23 cellular contexts compared by ENCODE assay signal in the genomic region with DNA sequence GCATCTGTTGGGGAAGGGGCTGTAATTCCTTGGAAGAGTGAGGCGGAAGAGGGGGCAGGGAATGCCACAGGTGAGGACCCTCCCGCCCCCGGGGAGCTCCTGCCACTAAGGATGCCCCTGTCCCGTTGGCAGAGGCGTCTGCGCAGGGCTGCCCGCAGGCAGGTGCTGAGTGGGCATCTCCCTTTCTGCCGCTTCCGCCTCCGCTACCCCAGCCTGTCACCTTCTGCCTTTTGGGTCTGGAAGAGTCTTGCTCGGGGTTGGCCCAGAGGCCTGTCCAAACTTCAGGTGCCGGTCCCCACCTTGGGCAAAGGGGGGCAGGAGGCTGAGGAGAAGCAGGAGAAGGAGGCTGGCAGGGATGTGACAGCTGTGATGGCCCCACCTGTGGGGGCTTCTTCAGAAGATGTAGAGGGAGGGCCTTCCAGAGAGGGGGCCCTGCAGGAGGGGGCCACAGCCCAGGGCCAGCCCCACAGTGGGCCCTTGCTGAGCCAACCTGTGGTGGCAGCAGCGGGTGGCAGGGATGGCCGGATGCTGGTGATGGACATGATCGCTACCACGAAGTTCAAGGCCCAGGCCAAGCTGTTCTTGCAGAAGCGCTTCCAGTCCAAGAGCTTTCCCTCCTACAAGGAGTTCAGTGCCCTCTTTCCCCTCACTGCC. TPM values are rescaled to one million over a fixed set of nuclear protein-coding genes. Genes with fewer than 3 reads are reported as not detected.
DNase-seq lines count a peak whose midpoint lies in the region; ATAC-seq, FAIRE-seq and TF ChIP-seq lines count a peak whose summit lies in the region.
"Had no signal": no experiment of that assay in that cellular context is flagged by ENCODE, and none has a peak within 500 bp of the region (broad histone marks: within the 10 kb centered on the region; RNA-seq: fewer than 3 reads in every experiment).

No MANE protein-coding gene starts in this region.

- H3K9me3 ChIP-seq in H9 (ENCODE audit: control insufficient read depth, low read depth, low read length) (no peaks in the 10 kb centered on the region), kidney (ENCODE audit: control insufficient read depth in 1 of 2, low read length in 2 of 2) (no peaks in the 10 kb centered on the region), spleen (no peaks in the 10 kb centered on the region), transverse colon (no peaks in the 10 kb centered on the region), osteoblast (ENCODE audit: low read depth, low read length) (no peaks in the 10 kb centered on the region)
- H3K9me3 ChIP-seq: Caco-2 had no signal

- no peak overlapping the region for H2BK5ac ChIP-seq in H9 (ENCODE audit: insufficient read length, low read length)

- H4K20me1 ChIP-seq in H9 (ENCODE audit: control insufficient read depth, insufficient read depth, insufficient read length), result no peaks in the 10 kb centered on the region
- H4K20me1 ChIP-seq in osteoblast (ENCODE audit: insufficient read depth, low read length), result no peaks in the 10 kb centered on the region

- no peak overlapping the region for H2BK120ac ChIP-seq in H9 (ENCODE audit: low read depth, low read length, poor library complexity, severe bottlenecking)

- no peak overlapping the region for H3T11ph ChIP-seq in H9 (ENCODE audit: low read length)

- TF ChIP-seq EP300 in transverse colon (IDR thresholded peaks at IDR 0.05; ENCODE audit: low read depth), result no peak

- H3K9ac ChIP-seq in H9 (ENCODE audit: extremely low read depth, insufficient read length, low read length), result no peak overlapping the region
- no peak overlapping the region for H3K9ac ChIP-seq in kidney (ENCODE audit: low read length in 2 of 2)
- H3K9ac ChIP-seq: GM23248 had no signal

- H3K79me1 ChIP-seq in H9 (ENCODE audit: insufficient read depth, low read depth, low read length, poor library complexity, severe bottlenecking), result peaks cover 3% of the 10 kb centered on the region

- TF ChIP-seq CTCF in H9 (conservative IDR thresholded peaks at IDR 0.05) (no peak), kidney (IDR thresholded peaks at IDR 0.05; ENCODE audit: borderline replicate concordance, extremely low read depth, insufficient read depth) (no peak), spleen (IDR thresholded peaks at IDR 0.05 in 8 of 11, conservative IDR thresholded peaks at IDR 0.05 in 3 of 11) (no peak), transverse colon (IDR thresholded peaks at IDR 0.05) (no peak), osteoblast (IDR thresholded peaks at IDR 0.05; ENCODE audit: extremely low read depth, low read depth, low read length) (no peak)

- no peak for ATAC-seq in left colon

- no peak overlapping the region for H2AK5ac ChIP-seq in H9 (ENCODE audit: insufficient read length, low read length)

- peaks cover 38 to 50% of the 10 kb centered on the region in 2 experiments for H3K4me1 Mint-ChIP-seq in H9

- H2AFZ ChIP-seq in H9 (ENCODE audit: low read length) (no peak overlapping the region), osteoblast (ENCODE audit: low read length) (no peak overlapping the region)
- H2AFZ ChIP-seq: GM23248 had no signal

- H3K27me3 Mint-ChIP-seq in H9 (ENCODE audit: low read depth), result no peaks in the 10 kb centered on the region

- intact Hi-C loops in kidney (cut with DNase I) (no loop called here), spleen (cut with DNase I; ENCODE audit: low total_unique reads) (no loop called here), transverse colon (cut with DNase I; ENCODE audit: low total_unique reads) (no loop called here), left colon (cut with DNase I, micrococcal nuclease) (no loop called here)

- no CpG with 5 or more reads among the region's 17 CpGs for WGBS in H9 (ENCODE audit: extremely low coverage, insufficient read length, low lambda C conversion rate)
- 84 to 91% (median 89%) methylated on average over 12 to 17 of the region's 17 CpGs for WGBS in spleen, 5 donors
- 83% methylated on average over 13 of the region's 17 CpGs; no CpG with 5 or more reads in 1 of the 2 donors for WGBS in transverse colon (ENCODE audit: low coverage in 1 of 2), 2 donors

- no peak overlapping the region for H2BK15ac ChIP-seq in H9 (ENCODE audit: low read depth, low read length)

- no peak for FAIRE-seq in kidney (lab: Jason Lieb, UNC)
- FAIRE-seq: A204.1, GM12892, GM18507 had no signal

- H3K4me3 ChIP-seq in kidney (ENCODE audit: low read length in 2 of 2) (no peak overlapping the region), spleen (no peak overlapping the region), transverse colon (no peak overlapping the region), osteoblast (ENCODE audit: insufficient read depth, low read length) (no peak overlapping the region)
- H3K4me3 ChIP-seq: GM23248 had no signal

- DNase-seq in H9 (no peak), kidney (peak; percentile 64), spleen (peak; percentile 68), transverse colon (no peak), left colon (no peak), osteoblast (ENCODE audit: insufficient read length, low spot score, missing footprints) (no peak)
- DNase-seq: ACHN; AML-193; Caco-2; CD4-positive, alpha-beta T cell; DMS153; DMS79; GDM1; GM23248; H7 had no signal

- H3K4me1 ChIP-seq in H9 (ENCODE audit: insufficient read depth, low read length) (peaks cover 3% of the 10 kb centered on the region; the same call in 1 of the 2 replicates), kidney (ENCODE audit: control insufficient read depth in 1 of 2, insufficient read depth in 1 of 2, low read depth in 1 of 2, low read length in 2 of 2) (no peaks in the 10 kb centered on the region), spleen (peaks cover 0 to 7% (median 4%) of the 10 kb centered on the region in 6 donors), transverse colon (no peaks in the 10 kb centered on the region), osteoblast (ENCODE audit: insufficient read depth, low read length) (no peaks in the 10 kb centered on the region)
- H3K4me1 ChIP-seq: Caco-2 had no signal

- H4K91ac ChIP-seq in H9 (ENCODE audit: insufficient read length, low read depth, low read length), result no peak overlapping the region

- H3K27me3 ChIP-seq in H9 (ENCODE audit: insufficient read depth, low read length) (no peaks in the 10 kb centered on the region), spleen (replicated peaks in 1 of 7) (peaks cover 0 to 10% (median 0%) of the 10 kb centered on the region in 7 donors), transverse colon (no peaks in the 10 kb centered on the region), osteoblast (ENCODE audit: insufficient read depth, low read length) (peaks cover 8% of the 10 kb centered on the region)

- no peak overlapping the region for H3K23ac ChIP-seq in H9 (ENCODE audit: insufficient read length, low read depth, low read length)

- no peak overlapping the region for H2BK20ac ChIP-seq in H9 (ENCODE audit: low read depth, low read length, poor library complexity, severe bottlenecking)

- no peak for TF ChIP-seq POLR2A in spleen (IDR thresholded peaks at IDR 0.05)
- TF ChIP-seq POLR2A in transverse colon (IDR thresholded peaks at IDR 0.05), result no peak

- H3K4ac ChIP-seq in H9 (ENCODE audit: low read depth, low read length), result no peak overlapping the region

- H3K14ac ChIP-seq in H9 (ENCODE audit: insufficient read depth, low read length), result no peak overlapping the region

- no peak overlapping the region for H3K18ac ChIP-seq in H9 (ENCODE audit: insufficient read length, low read depth, low read length)

- H3K27ac ChIP-seq in H9 (ENCODE audit: insufficient read length, low read depth, low read length) (no peak overlapping the region), kidney (ENCODE audit: low read depth in 2 of 2, low read length in 2 of 2) (no peak overlapping the region), spleen (no peak overlapping the region), transverse colon (no peak overlapping the region), osteoblast (ENCODE audit: low read depth, low read length) (no peak overlapping the region)
- H3K27ac ChIP-seq: C4-2B, GM23248, HL-60 had no signal

- no peak overlapping the region for H2BK12ac ChIP-seq in H9 (ENCODE audit: insufficient read length, low read depth, low read length)

- no peak overlapping the region for H4K8ac ChIP-seq in H9 (replicated peaks; ENCODE audit: insufficient read length, low read depth, low read length)

- peaks cover 34 to 65% (median 40%) of the 10 kb centered on the region in 3 experiments for H3K36me3 Mint-ChIP-seq in H9 (ENCODE audit: insufficient read depth in 1 of 3, low read depth in 3 of 3)

- H3K23me2 ChIP-seq in H9 (ENCODE audit: insufficient read length, low read depth, low read length, poor library complexity, severe bottlenecking), result no peaks in the 10 kb centered on the region

- H3K9me3 Mint-ChIP-seq in H9, result no peaks in the 10 kb centered on the region
- H3K9me3 Mint-ChIP-seq: CD4-positive, alpha-beta T cell had no signal

- no peak overlapping the region for H4K5ac ChIP-seq in H9 (ENCODE audit: insufficient read length, low read depth, low read length)

- in situ Hi-C loops in transverse colon (cut with MboI; ENCODE audit: low pct_ligation_motif_present in 1 of 4, low pct_unique_long_range_greater_than_20kb in 1 of 4, low sequenced_read_pairs in 3 of 4), result no loop called here

- H3K79me2 ChIP-seq in H9 (ENCODE audit: insufficient read depth, low read length), result peaks cover 36% of the 10 kb centered on the region; the same call in 1 of the 2 replicates
- H3K79me2 ChIP-seq in osteoblast (ENCODE audit: insufficient read depth, low read length), result no peaks in the 10 kb centered on the region

- no peak overlapping the region for H3K56ac ChIP-seq in H9 (ENCODE audit: insufficient read length, low read depth, low read length)

- H3K4me2 ChIP-seq in H9 (ENCODE audit: insufficient read depth, insufficient read length, low read length), result no peak overlapping the region
- no peak overlapping the region for H3K4me2 ChIP-seq in osteoblast (ENCODE audit: insufficient read depth, low read length)

- H3K27ac Mint-ChIP-seq in H9, result peak overlapping the region in 2 of 3 experiments; percentile 85 to 94; a peak in 3 of 7 replicates
- H3K27ac Mint-ChIP-seq: CD4-positive, alpha-beta T cell had no signal

- H3K36me3 ChIP-seq in kidney (ENCODE audit: control insufficient read depth in 1 of 2, insufficient read depth in 2 of 2, low read length in 2 of 2), result no peaks in the 10 kb centered on the region
- H3K36me3 ChIP-seq in spleen, result no peaks in the 10 kb centered on the region
- no peaks in the 10 kb centered on the region for H3K36me3 ChIP-seq in transverse colon
- no peaks in the 10 kb centered on the region for H3K36me3 ChIP-seq in osteoblast (ENCODE audit: insufficient read depth, low read length)

- H3K4me3 Mint-ChIP-seq in H9, result no peak overlapping the region
- H3K4me3 Mint-ChIP-seq: CD4-positive, alpha-beta T cell had no signal

RNA-seq across cellular contexts. Expression of a gene that starts 10.0 kb away (rescaled TPM):
- total RNA-seq in H9 (2021) (104 and 105 TPM in 2 replicates), kidney (not detected), spleen (not detected), transverse colon (not detected), left colon (not detected), osteoblast (not detected in 2 replicates)
- polyA plus RNA-seq in kidney (ENCODE audit: insufficient read depth, low read depth, low replicate concordance) (not detected), spleen (under 1 TPM; 0.07 to 0.21 (median 0.10) TPM)
- total RNA-seq: CD4-positive, alpha-beta T cell; Daoy; GM23248; HT1080 had no signal
- polyA plus RNA-seq: BJ, GM23248 had no signal

RNA-seq across cellular contexts. Expression of a gene that starts 55.6 kb away (rescaled TPM):
- total RNA-seq in H9 (2021), result 79.1 and 80.9 TPM in 2 replicates
- total RNA-seq in kidney, result 61.3 TPM
- 66.1 TPM for polyA plus RNA-seq in kidney (ENCODE audit: insufficient read depth, low read depth, low replicate concordance)
- total RNA-seq in spleen, result 10 to 100 TPM; 66.9 to 99.4 (median 76.3) TPM
- polyA plus RNA-seq in spleen, result 10 to 100 TPM; 37.2 to 62.5 (median 61.8) TPM
- 100 to 1,000 TPM in 1 of 4 donors, 10 to 100 TPM in 3; 51.6 to 107 (median 73.1) TPM for total RNA-seq in transverse colon
- 10 to 100 TPM; 52.6 to 54.0 TPM for total RNA-seq in left colon
- 35.7 and 38.7 TPM in 2 replicates for total RNA-seq in osteoblast

Comparison
In these comparisons a context has a peak if more than half of its experiments do, and no peak if none do; other contexts are left out.
1. DNase-seq: peak in kidney (single experiment) and spleen (single experiment); none in H9 (single experiment), transverse colon (single experiment), left colon (0 of 2) and osteoblast (single experiment).
2. RNA of a gene that starts 10.0 kb away (total RNA-seq): 104 to 105 TPM in H9; not detected in left colon, not detected in kidney (single experiment), not detected in spleen, not detected in transverse colon and not detected in osteoblast; every median in the first group is over 10 times any median in the second.